Comparison of ENCODE assay signal across 8 cellular contexts in genomic region chr4:3854661-3855060, GRCh38.
"Had no signal": no experiment of that assay in that cellular context is flagged by ENCODE, and none has a peak within 500 bp of the region (broad histone marks: within the 10 kb centered on the region; RNA-seq: fewer than 3 reads in every experiment).

No MANE protein-coding gene starts in this region.

- H2AFZ ChIP-seq: GM23248 had no signal

- FAIRE-seq: H54, HepG2 had no signal

- H3K9ac ChIP-seq: GM23248 had no signal

- H3K27ac ChIP-seq: GM23248, HL-60 had no signal

- ATAC-seq: HepG2 had no signal

- H3K4me3 ChIP-seq: GM23248 had no signal

- DNase-seq: GM23248, GOT3, H9, HCEC 1CT, KBM-7 had no signal
